Comparison of ENCODE assay signal across 1 cellular context in genomic region chr14:88824314-88825077, GRCh38.
TF ChIP-seq lines count a peak whose summit lies in the region.

TTC8 (plus strand) TSS chr14:88824651; CDS start chr14:88824708, 57 bp downstream.

TF ChIP-seq in K562, 482 proteins besides CTCF, POLR2A, EP300 and RAD21 (continued from another document and continues in another):
- TF ChIP-seq AFF4 (CRISPR knock-in tag; IDR thresholded peaks at IDR 0.05) (no peak), BHLHE40 (IDR thresholded peaks at IDR 0.05; ENCODE audit: low read length) (no peak), CBX8 (IDR thresholded peaks at IDR 0.05; ENCODE audit: borderline replicate concordance, extremely low read depth, low read depth, low read length, poor library complexity, severe bottlenecking) (no peak), ZZZ3 (IDR thresholded peaks at IDR 0.05) (no peak), RCOR1 (IDR thresholded peaks at IDR 0.05; ENCODE audit: borderline replicate concordance in 1 of 2, low read depth in 2 of 2, low read length in 2 of 2) (no peak), CBFA2T2 (conservative IDR thresholded peaks at IDR 0.05) (no peak), PHB (CRISPR knock-in tag; IDR thresholded peaks at IDR 0.05) (no peak), SETDB1 (IDR thresholded peaks at IDR 0.05; ENCODE audit: low read length) (no peak), MYBL2 (IDR thresholded peaks at IDR 0.05; ENCODE audit: low read depth) (no peak), MYBL2 (CRISPR knock-in tag; IDR thresholded peaks at IDR 0.05; ENCODE audit: borderline replicate concordance) (no peak), SRSF9 (IDR thresholded peaks at IDR 0.05; ENCODE audit: borderline replicate concordance, low read depth, low read length) (no peak), FOXA1 (IDR thresholded peaks at IDR 0.05; ENCODE audit: borderline replicate concordance) (no peak), SNRNP70 (optimal IDR thresholded peaks at IDR 0.05; ENCODE audit: low read depth, low read length) (no peak), MYC (IDR thresholded peaks at IDR 0.05; ENCODE audit: low read depth, low read length) (0 out of 2 replicates have a peak, but pooled peaks have one; percentile 21), MYC (CRISPR knock-in tag; IDR thresholded peaks at IDR 0.05; ENCODE audit: borderline replicate concordance, low read depth) (no peak), ZNF134 (CRISPR knock-in tag; conservative IDR thresholded peaks at IDR 0.05) (no peak), TAF1 (IDR thresholded peaks at IDR 0.05; ENCODE audit: control insufficient read depth, extremely low read depth, insufficient read depth, low read length, severe bottlenecking) (peak; percentile 70), TAF7 (tag; IDR thresholded peaks at IDR 0.05) (0 out of 2 replicates have a peak, but pooled peaks have one; percentile 47), STAG1 (CRISPR knock-in tag; IDR thresholded peaks at IDR 0.05; ENCODE audit: borderline replicate concordance) (no peak), ESRRB (CRISPR knock-in tag; IDR thresholded peaks at IDR 0.05; ENCODE audit: borderline replicate concordance) (no peak), CREBBP (IDR thresholded peaks at IDR 0.05; ENCODE audit: low read depth, low read length) (no peak), ZNF436 (CRISPR knock-in tag; IDR thresholded peaks at IDR 0.05) (no peak), RFX1 (IDR thresholded peaks at IDR 0.05) (peak; percentile 92), SRSF7 (optimal IDR thresholded peaks at IDR 0.05; ENCODE audit: low read depth, low read length) (no peak), POLR2G (IDR thresholded peaks at IDR 0.05; ENCODE audit: low read depth, low read length) (peak; percentile 91), ZNF764 (CRISPR knock-in tag; IDR thresholded peaks at IDR 0.05; ENCODE audit: low read depth) (no peak), ZMIZ1 (IDR thresholded peaks at IDR 0.05; ENCODE audit: low read depth in 2 of 2, low read length in 2 of 2) (no peak), ZNF431 (CRISPR knock-in tag; IDR thresholded peaks at IDR 0.05) (no peak), E2F1 (CRISPR knock-in tag; IDR thresholded peaks at IDR 0.05) (no peak), MEIS2 (IDR thresholded peaks at IDR 0.05; ENCODE audit: partially characterized antibody) (no peak), E2F3 (CRISPR knock-in tag; IDR thresholded peaks at IDR 0.05) (no peak), CREB1 (IDR thresholded peaks at IDR 0.05) (no peak), CREB1 (CRISPR knock-in tag; IDR thresholded peaks at IDR 0.05) (peak; percentile 64; the same call in 1 of the 2 replicates), ZNF41 (CRISPR knock-in tag; conservative IDR thresholded peaks at IDR 0.05) (no peak), ZNF232 (CRISPR knock-in tag; IDR thresholded peaks at IDR 0.05) (no peak), ZNF57 (CRISPR knock-in tag; IDR thresholded peaks at IDR 0.05) (no peak), FOXM1 (IDR thresholded peaks at IDR 0.05; ENCODE audit: low read depth) (no peak), FOXM1 (CRISPR knock-in tag; IDR thresholded peaks at IDR 0.05; ENCODE audit: low read depth) (no peak), ZNF217 (CRISPR knock-in tag; IDR thresholded peaks at IDR 0.05) (no peak), RUNX1 (IDR thresholded peaks at IDR 0.05; ENCODE audit: low read depth) (no peak), HMGN3 (IDR thresholded peaks at IDR 0.05; ENCODE audit: borderline replicate concordance, extremely low read depth, insufficient read length, low read depth, low read length) (no peak), FOXK1 (CRISPR knock-in tag; IDR thresholded peaks at IDR 0.05; ENCODE audit: borderline replicate concordance) (no peak), HDAC2 (IDR thresholded peaks at IDR 0.05) (no peak), MCM5 (IDR thresholded peaks at IDR 0.05; ENCODE audit: low read depth) (no peak), NR3C1 (CRISPR knock-in tag; IDR thresholded peaks at IDR 0.05) (no peak), PRDM10 (IDR thresholded peaks at IDR 0.05; ENCODE audit: partially characterized antibody) (no peak), TEAD2 (tag; IDR thresholded peaks at IDR 0.05) (no peak), POLR2AphosphoS5 (IDR thresholded peaks at IDR 0.05; ENCODE audit: control insufficient read depth, insufficient read depth, low read depth, low read length) (peak; percentile 65; the same call in 1 of the 2 replicates), ZNF699 (CRISPR knock-in tag; IDR thresholded peaks at IDR 0.05; ENCODE audit: insufficient replicate concordance) (no peak), RBFOX2 (IDR thresholded peaks at IDR 0.05; ENCODE audit: low read depth, low read length) (peak; percentile 87), L3MBTL2 (IDR thresholded peaks at IDR 0.05) (peak; percentile 38), TSHZ1 (CRISPR knock-in tag; IDR thresholded peaks at IDR 0.05) (no peak), ZNF23 (CRISPR knock-in tag; IDR thresholded peaks at IDR 0.05) (no peak), ZFPM2 (CRISPR knock-in tag; IDR thresholded peaks at IDR 0.05) (no peak), RBM22 (IDR thresholded peaks at IDR 0.05; ENCODE audit: low read depth, low read length, poor library complexity, severe bottlenecking) (no peak), TFAM (CRISPR knock-in tag; conservative IDR thresholded peaks at IDR 0.05) (no peak), TCFL5 (CRISPR knock-in tag; conservative IDR thresholded peaks at IDR 0.05) (no peak), MITF (IDR thresholded peaks at IDR 0.05) (no peak), CGGBP1 (CRISPR knock-in tag; IDR thresholded peaks at IDR 0.05) (no peak)
